In genomic region chr5:97019435-97020117, GRCh38 we compare ENCODE assay signal across 16 cellular contexts.
A peak's percentile ranks its signal among the peaks of the same experiment; 100 is the strongest.
DNase-seq lines count a peak whose midpoint lies in the region; ATAC-seq and TF ChIP-seq lines count a peak whose summit lies in the region.
"Had no signal": no experiment of that assay in that cellular context is flagged by ENCODE, and none has a peak within 500 bp of the region (broad histone marks: within the 10 kb centered on the region; RNA-seq: fewer than 3 reads in every experiment).

No MANE protein-coding gene starts in this region.

- H3K27ac Mint-ChIP-seq in CD8-positive, alpha-beta T cell = peak overlapping the region; percentile 46
- no peak overlapping the region for H3K27ac Mint-ChIP-seq in neural progenitor cell
- H3K27ac Mint-ChIP-seq: activated naive CD8-positive, alpha-beta T cell treated with anti-CD3 and anti-CD28 coated beads, Interleukin-2, amount 10 ng/mL, durations not matched to agents 7 days and 5 days had no signal

- no peak for TF ChIP-seq CTCF in CD8-positive, alpha-beta T cell (IDR thresholded peaks at IDR 0.05)
- no peak for TF ChIP-seq CTCF in SK-N-SH (IDR thresholded peaks at IDR 0.05)
- no peak for TF ChIP-seq CTCF in fibroblast of the aortic adventitia (IDR thresholded peaks at IDR 0.05; ENCODE audit: insufficient read depth, low read length)
- TF ChIP-seq CTCF in neural progenitor cell (IDR thresholded peaks at IDR 0.05) = no peak
- TF ChIP-seq CTCF in MM.1S (IDR thresholded peaks at IDR 0.05; ENCODE audit: low read length) = no peak

- intact Hi-C loops in CD8-positive, alpha-beta T cell (cut with DNase I, micrococcal nuclease) = loop anchor here (5.0 to 10.0 kb wide), 2 partner anchors 252 to 1855 kb away; no protein-coding TSS in a partner anchor

- peaks cover 88% of the 10 kb centered on the region for H3K36me3 Mint-ChIP-seq in CD8-positive, alpha-beta T cell
- peaks cover 9% of the 10 kb centered on the region for H3K36me3 Mint-ChIP-seq in neural progenitor cell

- no peak overlapping the region for H3K4me3 ChIP-seq in CD8-positive, alpha-beta T cell (ENCODE audit: low read depth, low read length)
- no peak overlapping the region for H3K4me3 ChIP-seq in SK-N-SH (ENCODE audit: low read depth in 2 of 2, low read length in 1 of 2)
- H3K4me3 ChIP-seq in fibroblast of the aortic adventitia (ENCODE audit: low read depth, low read length) = no peak overlapping the region
- no peak overlapping the region for H3K4me3 ChIP-seq in neural progenitor cell
- no peak overlapping the region for H3K4me3 ChIP-seq in MM.1S (ENCODE audit: low read length)
- H3K4me3 ChIP-seq: lung had no signal

- H2AFZ ChIP-seq in SK-N-SH (ENCODE audit: low read depth) (no peak overlapping the region), neural progenitor cell (replicated peaks) (no peak overlapping the region), MM.1S (ENCODE audit: low read length) (no peak overlapping the region)
- H2AFZ ChIP-seq: parathyroid adenoma had no signal

- H3K9me2 ChIP-seq in SK-N-SH (no peaks in the 10 kb centered on the region), MM.1S (replicated peaks; ENCODE audit: insufficient read depth, low read length) (no peaks in the 10 kb centered on the region)

- no peaks in the 10 kb centered on the region for H3K27me3 Mint-ChIP-seq in CD8-positive, alpha-beta T cell (ENCODE audit: low read depth)
- no peaks in the 10 kb centered on the region for H3K27me3 Mint-ChIP-seq in neural progenitor cell (ENCODE audit: insufficient read depth, low read depth)
- H3K27me3 Mint-ChIP-seq: activated B cell treated with CpG ODN at 0.5 μM for 24 hours; activated naive CD8-positive, alpha-beta T cell treated with anti-CD3 and anti-CD28 coated beads, Interleukin-2, amount 10 ng/mL, durations not matched to agents 7 days and 5 days had no signal

- no peak for ATAC-seq in CD8-positive, alpha-beta T cell
- no peak for ATAC-seq in HG02623 (IDR thresholded peaks at IDR 0.05; ENCODE audit: unreplicated experiment)

- no peaks in the 10 kb centered on the region for H3K27me3 ChIP-seq in CD8-positive, alpha-beta T cell (ENCODE audit: insufficient read depth, low read length)
- H3K27me3 ChIP-seq in SK-N-SH (ENCODE audit: insufficient read depth) = no peaks in the 10 kb centered on the region
- H3K27me3 ChIP-seq in neural progenitor cell = no peaks in the 10 kb centered on the region
- H3K27me3 ChIP-seq in MM.1S (replicated peaks; ENCODE audit: insufficient read depth, low read length) = no peaks in the 10 kb centered on the region

- H3K4me2 ChIP-seq in SK-N-SH (no peak overlapping the region), neural progenitor cell (peak overlapping the region; percentile 0), MM.1S (ENCODE audit: low read depth, low read length) (no peak overlapping the region)

- POLR2A ChIA-PET in CD8-positive, alpha-beta T cell (lab: Charles Lee) = no interaction called here
- POLR2A ChIA-PET in SK-N-SH (lab: Yijun Ruan, JAX) = no interaction called here

- H3K9me3 ChIP-seq in CD8-positive, alpha-beta T cell (ENCODE audit: low read length) = no peaks in the 10 kb centered on the region
- H3K9me3 ChIP-seq in SK-N-SH (no peaks in the 10 kb centered on the region), neural progenitor cell (ENCODE audit: low read depth) (no peaks in the 10 kb centered on the region), MM.1S (replicated peaks; ENCODE audit: insufficient read depth, low read length) (no peaks in the 10 kb centered on the region)

- H3K4me1 Mint-ChIP-seq in CD8-positive, alpha-beta T cell (ENCODE audit: low read depth) = peaks cover 31% of the 10 kb centered on the region
- peaks cover 3% of the 10 kb centered on the region for H3K4me1 Mint-ChIP-seq in neural progenitor cell

- H3K9ac ChIP-seq in SK-N-SH (no peak overlapping the region), neural progenitor cell (no peak overlapping the region), MM.1S (ENCODE audit: low read length) (no peak overlapping the region)
- H3K9ac ChIP-seq: parathyroid adenoma had no signal

- no peak for DNase-seq in CD8-positive, alpha-beta T cell
- no peak for DNase-seq in SK-N-SH
- peak; percentile 6 for DNase-seq in fibroblast of the aortic adventitia (ENCODE audit: low read depth)
- DNase-seq in neural progenitor cell (ENCODE audit: low spot score) = peak; percentile 55
- no peak for DNase-seq in caudate nucleus (lab: John Stamatoyannopoulos, UW)
- no peak for DNase-seq in nucleus accumbens (lab: John Stamatoyannopoulos, UW)
- DNase-seq in MM.1S = no peak
- DNase-seq: activated B cell treated with CpG ODN at 0.5 μM for 24 hours; activated naive CD8-positive, alpha-beta T cell treated with anti-CD3 and anti-CD28 coated beads, Interleukin-2, amount 10 ng/mL, durations not matched to agents 7 days and 5 days; activated T-cell treated with anti-CD3 and anti-CD28 coated beads for 4 hours; DMS79; effector CD8-positive, alpha-beta T cell; head of caudate nucleus had no signal

- H3K79me2 ChIP-seq in SK-N-SH (ENCODE audit: insufficient read depth) = no peaks in the 10 kb centered on the region
- no peaks in the 10 kb centered on the region for H3K79me2 ChIP-seq in neural progenitor cell (ENCODE audit: low read depth)
- no peaks in the 10 kb centered on the region for H3K79me2 ChIP-seq in MM.1S (ENCODE audit: low read length)

- H4K20me1 ChIP-seq in SK-N-SH (ENCODE audit: insufficient read depth) = no peaks in the 10 kb centered on the region
- H4K20me1 ChIP-seq in neural progenitor cell (ENCODE audit: low read depth) = no peaks in the 10 kb centered on the region
- H4K20me1 ChIP-seq in MM.1S (ENCODE audit: insufficient read depth, low read length) = no peaks in the 10 kb centered on the region

- WGBS in SK-N-SH (ENCODE audit: low lambda C conversion rate) = 75% methylated on average over 5 of the region's 5 CpGs

- no peak for TF ChIP-seq RAD21 in SK-N-SH (IDR thresholded peaks at IDR 0.05; ENCODE audit: low read length)

- no peak overlapping the region for H3K4me3 Mint-ChIP-seq in CD8-positive, alpha-beta T cell
- no peak overlapping the region for H3K4me3 Mint-ChIP-seq in neural progenitor cell
- H3K4me3 Mint-ChIP-seq: activated B cell treated with CpG ODN at 0.5 μM for 24 hours; activated naive CD8-positive, alpha-beta T cell treated with anti-CD3 and anti-CD28 coated beads, Interleukin-2, amount 10 ng/mL, durations not matched to agents 7 days and 5 days had no signal

- CTCF ChIA-PET in CD8-positive, alpha-beta T cell (lab: Charles Lee) = no interaction called here
- CTCF ChIA-PET in SK-N-SH (lab: Yijun Ruan, JAX) = no interaction called here

- peak in 1 of 2 experiments; percentile 10; a peak in 1 of 4 replicates for TF ChIP-seq EP300 in SK-N-SH (IDR thresholded peaks at IDR 0.05; ENCODE audit: borderline replicate concordance in 1 of 2, low read depth in 1 of 2, low read length in 1 of 2)

- peaks cover 14% of the 10 kb centered on the region for H3F3A ChIP-seq in SK-N-SH (replicated peaks; ENCODE audit: insufficient read depth)
- H3F3A ChIP-seq in neural progenitor cell (ENCODE audit: low read depth) = no peaks in the 10 kb centered on the region
- no peaks in the 10 kb centered on the region for H3F3A ChIP-seq in MM.1S (ENCODE audit: insufficient read depth, low read length)

- H3K9me3 Mint-ChIP-seq in CD8-positive, alpha-beta T cell = no peaks in the 10 kb centered on the region
- H3K9me3 Mint-ChIP-seq in neural progenitor cell = no peaks in the 10 kb centered on the region
- H3K9me3 Mint-ChIP-seq: activated B cell treated with CpG ODN at 0.5 μM for 24 hours; activated naive CD8-positive, alpha-beta T cell treated with anti-CD3 and anti-CD28 coated beads, Interleukin-2, amount 10 ng/mL, durations not matched to agents 7 days and 5 days had no signal

- H3K27ac ChIP-seq in CD8-positive, alpha-beta T cell (ENCODE audit: low read depth, low read length) = no peak overlapping the region
- H3K27ac ChIP-seq in SK-N-SH (ENCODE audit: low read depth in 2 of 2, low read length in 1 of 2) = peak overlapping the region in 1 of 2 experiments; percentile 37; a peak in 2 of 4 replicates
- H3K27ac ChIP-seq in neural progenitor cell = no peak overlapping the region
- H3K27ac ChIP-seq in caudate nucleus (ENCODE audit: low read depth, low read length) = no peak overlapping the region
- no peak overlapping the region for H3K27ac ChIP-seq in MM.1S (ENCODE audit: low read length)
- H3K27ac ChIP-seq: parathyroid adenoma had no signal

- peaks cover 4% of the 10 kb centered on the region for H3K4me1 ChIP-seq in CD8-positive, alpha-beta T cell (ENCODE audit: insufficient read depth, low read length)
- no peaks in the 10 kb centered on the region; a peak in 1 of 4 replicates for H3K4me1 ChIP-seq in SK-N-SH (ENCODE audit: control insufficient read depth in 1 of 2, insufficient read depth in 2 of 2, low read depth in 1 of 2, low read length in 1 of 2)
- peaks cover 9% of the 10 kb centered on the region for H3K4me1 ChIP-seq in neural progenitor cell
- no peaks in the 10 kb centered on the region for H3K4me1 ChIP-seq in MM.1S (ENCODE audit: low read length)

- H3K36me3 ChIP-seq in CD8-positive, alpha-beta T cell (ENCODE audit: insufficient read depth, low read length) = peaks cover 34% of the 10 kb centered on the region
- H3K36me3 ChIP-seq in SK-N-SH (replicated peaks in 1 of 2; ENCODE audit: control insufficient read depth in 1 of 2, insufficient read depth in 2 of 2, low read length in 1 of 2) (peaks cover 24 to 59% of the 10 kb centered on the region in 2 experiments), neural progenitor cell (no peaks in the 10 kb centered on the region), MM.1S (replicated peaks; ENCODE audit: insufficient read depth, low read length) (no peaks in the 10 kb centered on the region; the same call in 1 of the 2 replicates)

TF ChIP-seq in SK-N-SH, 30 proteins besides CTCF, POLR2A, EP300 and RAD21 (continues in another document):
- TF ChIP-seq JUND (IDR thresholded peaks at IDR 0.05) = peak; percentile 37; the same call in 1 of the 2 replicates
- TF ChIP-seq SIN3A (IDR thresholded peaks at IDR 0.05; ENCODE audit: borderline replicate concordance, low read depth, low read length) = no peak
- TF ChIP-seq TEAD4 (IDR thresholded peaks at IDR 0.05; ENCODE audit: borderline replicate concordance, insufficient read depth) = peak; percentile 58; the same call in 1 of the 2 replicates
- peak; percentile 82 for TF ChIP-seq TCF12 (IDR thresholded peaks at IDR 0.05)
- 0 out of 2 replicates have a peak, but pooled peaks have one; percentile 19 for TF ChIP-seq MAX (IDR thresholded peaks at IDR 0.05; ENCODE audit: low read depth)
- TF ChIP-seq ELF1 (IDR thresholded peaks at IDR 0.05) = no peak
- TF ChIP-seq USF2 (IDR thresholded peaks at IDR 0.05; ENCODE audit: borderline replicate concordance, low read depth, low read length) = no peak

Comparison
In these comparisons a context has a peak if more than half of its experiments do, and no peak if none do; other contexts are left out.
1. DNase-seq: peak in fibroblast of the aortic adventitia (single experiment) and neural progenitor cell (single experiment); none in CD8-positive, alpha-beta T cell (0 of 7), SK-N-SH (single experiment), caudate nucleus (0 of 61), nucleus accumbens (0 of 56) and MM.1S (single experiment).